1 cellular context compared by ENCODE assay signal in the genomic region with DNA sequence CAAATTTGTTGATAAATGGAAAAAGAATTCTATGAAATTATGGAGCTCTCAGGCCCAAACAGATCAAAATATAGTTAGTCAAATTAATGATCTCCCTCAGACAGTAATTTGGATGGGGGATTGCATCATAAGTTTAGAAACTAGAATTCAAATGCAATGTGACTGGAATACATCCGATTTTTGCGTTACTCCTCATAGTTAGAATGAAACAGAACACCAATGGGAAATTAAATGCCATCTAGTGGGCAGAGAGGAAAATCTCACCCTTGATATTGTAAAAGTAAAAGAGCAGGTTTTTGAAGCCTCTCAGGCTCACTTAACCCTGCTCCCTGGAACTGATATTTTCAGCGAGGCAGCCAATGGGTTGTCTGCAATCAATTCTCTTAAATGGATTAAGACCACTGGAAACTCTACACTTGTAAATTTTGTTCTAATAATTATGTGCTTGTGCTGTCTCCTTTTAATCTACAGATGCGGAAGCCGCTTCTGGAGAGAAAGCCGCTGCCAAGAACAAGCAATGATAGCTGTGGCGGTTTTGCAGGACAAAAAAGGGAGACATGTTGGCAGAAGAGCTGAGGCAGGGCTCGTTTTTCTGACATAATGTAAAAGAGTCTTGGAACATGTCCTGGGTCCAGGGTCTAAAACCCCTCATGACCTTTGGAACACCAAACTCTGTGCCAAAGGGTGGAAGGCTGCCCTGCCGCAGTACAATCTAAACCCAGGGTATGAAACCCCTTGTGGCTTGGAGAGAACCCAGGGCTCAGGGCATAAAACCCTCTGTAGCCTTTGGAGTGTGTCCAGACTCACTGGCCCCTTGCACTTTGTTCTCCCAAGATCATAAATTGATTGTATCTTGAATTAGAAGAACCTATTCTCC.
TF ChIP-seq lines count a peak whose summit lies in the region.

No MANE protein-coding gene starts in this region.

TF ChIP-seq in HCT116, 20 proteins besides CTCF, POLR2A, EP300 and RAD21 (continued from another document):
- TF ChIP-seq, protein P1, sequence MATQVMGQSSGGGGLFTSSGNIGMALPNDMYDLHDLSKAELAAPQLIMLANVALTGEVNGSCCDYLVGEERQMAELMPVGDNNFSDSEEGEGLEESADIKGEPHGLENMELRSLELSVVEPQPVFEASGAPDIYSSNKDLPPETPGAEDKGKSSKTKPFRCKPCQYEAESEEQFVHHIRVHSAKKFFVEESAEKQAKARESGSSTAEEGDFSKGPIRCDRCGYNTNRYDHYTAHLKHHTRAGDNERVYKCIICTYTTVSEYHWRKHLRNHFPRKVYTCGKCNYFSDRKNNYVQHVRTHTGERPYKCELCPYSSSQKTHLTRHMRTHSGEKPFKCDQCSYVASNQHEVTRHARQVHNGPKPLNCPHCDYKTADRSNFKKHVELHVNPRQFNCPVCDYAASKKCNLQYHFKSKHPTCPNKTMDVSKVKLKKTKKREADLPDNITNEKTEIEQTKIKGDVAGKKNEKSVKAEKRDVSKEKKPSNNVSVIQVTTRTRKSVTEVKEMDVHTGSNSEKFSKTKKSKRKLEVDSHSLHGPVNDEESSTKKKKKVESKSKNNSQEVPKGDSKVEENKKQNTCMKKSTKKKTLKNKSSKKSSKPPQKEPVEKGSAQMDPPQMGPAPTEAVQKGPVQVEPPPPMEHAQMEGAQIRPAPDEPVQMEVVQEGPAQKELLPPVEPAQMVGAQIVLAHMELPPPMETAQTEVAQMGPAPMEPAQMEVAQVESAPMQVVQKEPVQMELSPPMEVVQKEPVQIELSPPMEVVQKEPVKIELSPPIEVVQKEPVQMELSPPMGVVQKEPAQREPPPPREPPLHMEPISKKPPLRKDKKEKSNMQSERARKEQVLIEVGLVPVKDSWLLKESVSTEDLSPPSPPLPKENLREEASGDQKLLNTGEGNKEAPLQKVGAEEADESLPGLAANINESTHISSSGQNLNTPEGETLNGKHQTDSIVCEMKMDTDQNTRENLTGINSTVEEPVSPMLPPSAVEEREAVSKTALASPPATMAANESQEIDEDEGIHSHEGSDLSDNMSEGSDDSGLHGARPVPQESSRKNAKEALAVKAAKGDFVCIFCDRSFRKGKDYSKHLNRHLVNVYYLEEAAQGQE (IDR thresholded peaks at IDR 0.05; ENCODE audit: low read depth) = no peak
- TF ChIP-seq FOSL1 (IDR thresholded peaks at IDR 0.05; ENCODE audit: low read depth) (no peak), YY1 (IDR thresholded peaks at IDR 0.05; ENCODE audit: extremely low read depth, insufficient replicate concordance, low read depth, low read length) (no peak), TCF7L2 (IDR thresholded peaks at IDR 0.05; ENCODE audit: borderline replicate concordance, extremely low read depth, insufficient read depth, insufficient read length) (no peak), EZH2 (IDR thresholded peaks at IDR 0.05) (no peak), EGR1 (IDR thresholded peaks at IDR 0.05; ENCODE audit: low read depth) (no peak), SRF (IDR thresholded peaks at IDR 0.05; ENCODE audit: low read depth) (no peak), CBX3 (IDR thresholded peaks at IDR 0.05; ENCODE audit: low read depth) (no peak)
- TF ChIP-seq, protein P2, sequence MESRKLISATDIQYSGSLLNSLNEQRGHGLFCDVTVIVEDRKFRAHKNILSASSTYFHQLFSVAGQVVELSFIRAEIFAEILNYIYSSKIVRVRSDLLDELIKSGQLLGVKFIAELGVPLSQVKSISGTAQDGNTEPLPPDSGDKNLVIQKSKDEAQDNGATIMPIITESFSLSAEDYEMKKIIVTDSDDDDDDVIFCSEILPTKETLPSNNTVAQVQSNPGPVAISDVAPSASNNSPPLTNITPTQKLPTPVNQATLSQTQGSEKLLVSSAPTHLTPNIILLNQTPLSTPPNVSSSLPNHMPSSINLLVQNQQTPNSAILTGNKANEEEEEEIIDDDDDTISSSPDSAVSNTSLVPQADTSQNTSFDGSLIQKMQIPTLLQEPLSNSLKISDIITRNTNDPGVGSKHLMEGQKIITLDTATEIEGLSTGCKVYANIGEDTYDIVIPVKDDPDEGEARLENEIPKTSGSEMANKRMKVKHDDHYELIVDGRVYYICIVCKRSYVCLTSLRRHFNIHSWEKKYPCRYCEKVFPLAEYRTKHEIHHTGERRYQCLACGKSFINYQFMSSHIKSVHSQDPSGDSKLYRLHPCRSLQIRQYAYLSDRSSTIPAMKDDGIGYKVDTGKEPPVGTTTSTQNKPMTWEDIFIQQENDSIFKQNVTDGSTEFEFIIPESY (IDR thresholded peaks at IDR 0.05; ENCODE audit: extremely low read depth, insufficient replicate concordance, low read length) = no peak
